ENCODE assay signal across 22 cellular contexts in the genomic region with DNA sequence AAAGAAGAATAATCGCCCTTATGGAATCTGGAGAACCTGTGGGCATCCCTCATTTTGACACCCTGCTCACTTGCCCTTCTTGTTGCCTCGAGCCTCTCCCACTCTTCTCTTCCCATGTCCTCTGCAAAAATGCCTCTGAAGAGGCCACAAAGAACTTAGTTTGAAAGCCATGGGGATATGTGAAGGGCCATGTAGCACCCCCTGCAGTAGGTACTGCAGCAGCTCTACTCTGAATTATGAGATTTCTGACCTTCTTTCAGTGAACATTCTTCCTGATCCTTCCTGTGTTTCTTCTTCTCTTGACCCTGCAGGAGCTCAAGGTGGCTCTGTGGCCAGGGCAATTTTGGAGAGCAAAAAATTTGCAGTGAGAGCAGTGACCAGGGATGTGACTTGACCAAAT. TPM values are rescaled to one million over a fixed set of nuclear protein-coding genes. Genes with fewer than 3 reads are reported as not detected.
DNase-seq lines count a peak whose midpoint lies in the region; ATAC-seq, FAIRE-seq and TF ChIP-seq lines count a peak whose summit lies in the region.
"Had no signal": no experiment of that assay in that cellular context is flagged by ENCODE, and none has a peak within 500 bp of the region (broad histone marks: within the 10 kb centered on the region; RNA-seq: fewer than 3 reads in every experiment).

No MANE protein-coding gene starts in this region.

- DNase-seq in GM23338 (ENCODE audit: low spot score) (no peak), IMR-90 (no peak), K562 (ENCODE audit: extremely low read depth in 1 of 4, low spot score in 3 of 4) (no peak), osteoblast (ENCODE audit: insufficient read length, low spot score, missing footprints) (no peak), pons (ENCODE audit: low spot score) (no peak), WTC11 (ENCODE audit: low spot score) (no peak)
- DNase-seq: Caco-2; CD4-positive, alpha-beta T cell; DMS 273 treated with DMSO at 0.1 percent for 48 hours; DND-41; GOT3; NCI-H1417; NCI-H1694 treated with DMSO at 0.1 percent for 48 hours; NCI-H446; NCI-H526 had no signal

- no peak for FAIRE-seq in K562 (lab: Jason Lieb, UNC)
- FAIRE-seq: GM12892 had no signal

- H3K9ac ChIP-seq in IMR-90 (ENCODE audit: low read depth, low read length) (no peak overlapping the region), K562 (ENCODE audit: insufficient read depth in 1 of 2, low read depth in 2 of 2, low read length in 2 of 2) (no peak overlapping the region)
- H3K9ac ChIP-seq: BLaER1, KMS-11 had no signal

- peaks cover 7% of the 10 kb centered on the region for H3K27me3 Mint-ChIP-seq in GM23338 (ENCODE audit: insufficient read depth, low read depth, poor library complexity)
- peaks cover 5% of the 10 kb centered on the region for H3K27me3 Mint-ChIP-seq in WTC11 (ENCODE audit: low read depth)
- H3K27me3 Mint-ChIP-seq: CD4-positive, alpha-beta T cell had no signal

- no peak overlapping the region for H4K91ac ChIP-seq in IMR-90 (ENCODE audit: insufficient read depth, low read depth, low read length)

- in situ Hi-C loops in IMR-90 (cut with MboI; ENCODE audit: low sequenced_read_pairs) (no loop called here), K562 (cut with MboI) (no loop called here)

- H3K4me3 Mint-ChIP-seq in GM23338 (no peak overlapping the region), WTC11 (no peak overlapping the region)
- H3K4me3 Mint-ChIP-seq: CD4-positive, alpha-beta T cell; T-helper 1 cell treated with Interleukin-12 subunit alpha and Interleukin-12 subunit beta and Interleukin-4 antibody, amounts not matched to agents 30 μg/mL and 1 μg/mL, for 36 hours had no signal

- H3K9me3 ChIP-seq in IMR-90 (ENCODE audit: control insufficient read depth, insufficient read depth, low read length) (peaks cover 2% of the 10 kb centered on the region), K562 (replicated peaks; ENCODE audit: control insufficient read depth, insufficient read depth, low read depth, low read length) (no peaks in the 10 kb centered on the region), osteoblast (ENCODE audit: low read depth, low read length) (no peaks in the 10 kb centered on the region), gastroesophageal sphincter (peaks cover 0 to 6% (median 0%) of the 10 kb centered on the region in 3 donors)
- H3K9me3 ChIP-seq: BLaER1, Caco-2, SJSA1 had no signal

- H2AFZ ChIP-seq in GM23338 (no peak overlapping the region), IMR-90 (replicated peaks; ENCODE audit: low read length, poor library complexity) (no peak overlapping the region), K562 (ENCODE audit: low read depth, low read length) (no peak overlapping the region), osteoblast (ENCODE audit: low read length) (no peak overlapping the region)

- H2AK5ac ChIP-seq in IMR-90 (ENCODE audit: low read depth, low read length): no peak overlapping the region

- no peak overlapping the region for H2BK15ac ChIP-seq in IMR-90 (ENCODE audit: low read depth, low read length)

- H3K4me3 ChIP-seq in GM23338 (no peak overlapping the region), IMR-90 (ENCODE audit: insufficient read depth, low read depth, low read length) (no peak overlapping the region), K562 (no peak overlapping the region), osteoblast (ENCODE audit: insufficient read depth, low read length) (no peak overlapping the region), gastroesophageal sphincter (no peak overlapping the region)
- H3K4me3 ChIP-seq: BLaER1, SJSA1 had no signal

- H3K4me2 ChIP-seq in GM23338 (no peak overlapping the region), IMR-90 (ENCODE audit: low read depth, low read length) (no peak overlapping the region), K562 (ENCODE audit: insufficient read depth, low read length) (no peak overlapping the region), osteoblast (ENCODE audit: insufficient read depth, low read length) (no peak overlapping the region)
- H3K4me2 ChIP-seq: BLaER1, KMS-11 had no signal

- no peaks in the 10 kb centered on the region for H3F3A ChIP-seq in GM23338 (replicated peaks; ENCODE audit: low read depth)

- dilution Hi-C loops in IMR-90 (cut with HindIII; ENCODE audit: low sequenced_read_pairs, unreplicated experiment): no loop called here

- H3K36me3 ChIP-seq in GM23338 (ENCODE audit: insufficient read depth) (no peaks in the 10 kb centered on the region), IMR-90 (ENCODE audit: control insufficient read depth, insufficient read depth, low read length) (no peaks in the 10 kb centered on the region), K562 (ENCODE audit: control insufficient read depth, insufficient read depth, low read length) (no peaks in the 10 kb centered on the region), osteoblast (ENCODE audit: insufficient read depth, low read length) (no peaks in the 10 kb centered on the region), gastroesophageal sphincter (no peaks in the 10 kb centered on the region)
- H3K36me3 ChIP-seq: BLaER1, SJSA1 had no signal

- intact Hi-C loops in IMR-90 (cut with micrococcal nuclease): no loop called here
- intact Hi-C loops in K562 (cut with micrococcal nuclease): no loop called here

- H3K4ac ChIP-seq in IMR-90 (ENCODE audit: low read depth, low read length): no peak overlapping the region

- H3K9me1 ChIP-seq in IMR-90 (ENCODE audit: insufficient read depth, low read length) (no peaks in the 10 kb centered on the region), K562 (ENCODE audit: control insufficient read depth, insufficient read depth, low read length) (no peaks in the 10 kb centered on the region)

- H3K27me3 ChIP-seq in GM23338 (ENCODE audit: insufficient read depth) (no peaks in the 10 kb centered on the region), IMR-90 (ENCODE audit: control insufficient read depth, insufficient read depth, low read length) (peaks cover 2% of the 10 kb centered on the region; the same call in 1 of the 2 replicates), K562 (ENCODE audit: control insufficient read depth in 2 of 2, insufficient read depth in 2 of 2, low read length in 2 of 2) (no peaks in the 10 kb centered on the region), osteoblast (ENCODE audit: insufficient read depth, low read length) (no peaks in the 10 kb centered on the region), gastroesophageal sphincter (no peaks in the 10 kb centered on the region)
- H3K27me3 ChIP-seq: BLaER1, SJSA1 had no signal

- H3K9me3 Mint-ChIP-seq in GM23338: peaks cover 7% of the 10 kb centered on the region
- peaks cover 19% of the 10 kb centered on the region for H3K9me3 Mint-ChIP-seq in WTC11
- H3K9me3 Mint-ChIP-seq: T-helper 1 cell treated with Interleukin-12 subunit alpha and Interleukin-12 subunit beta and Interleukin-4 antibody, amounts not matched to agents 30 μg/mL and 1 μg/mL, for 36 hours had no signal

- BruUV-seq in IMR-90 (replicated peaks; lab: Mats Ljungman, UMichigan): no TSS peak
- BruUV-seq in K562 (replicated peaks; lab: Mats Ljungman, UMichigan): no TSS peak

- H3K56ac ChIP-seq in IMR-90 (ENCODE audit: extremely low read depth, insufficient read depth, low read length): no peak overlapping the region

- H3K9me2 ChIP-seq in GM23338 (ENCODE audit: insufficient read depth): no peaks in the 10 kb centered on the region

- TF ChIP-seq POLR2A in IMR-90 (IDR thresholded peaks at IDR 0.05; ENCODE audit: low read depth, low read length) (no peak), K562 (conservative IDR thresholded peaks at IDR 0.05) (no peak), gastroesophageal sphincter (IDR thresholded peaks at IDR 0.05) (no peak)

- H3K79me2 ChIP-seq in GM23338 (replicated peaks; ENCODE audit: insufficient read depth) (no peaks in the 10 kb centered on the region), K562 (ENCODE audit: control insufficient read depth, insufficient read depth, low read length) (no peaks in the 10 kb centered on the region), osteoblast (ENCODE audit: insufficient read depth, low read length) (no peaks in the 10 kb centered on the region)

- H4K20me1 ChIP-seq in GM23338 (replicated peaks; ENCODE audit: insufficient read depth) (no peaks in the 10 kb centered on the region), IMR-90 (ENCODE audit: insufficient read depth, low read length) (no peaks in the 10 kb centered on the region), K562 (replicated peaks; ENCODE audit: control insufficient read depth, insufficient read depth, low read length) (no peaks in the 10 kb centered on the region), osteoblast (ENCODE audit: insufficient read depth, low read length) (no peaks in the 10 kb centered on the region)
- H4K20me1 ChIP-seq: BLaER1 had no signal

- CTCF ChIA-PET in IMR-90 (lab: Yijun Ruan, JAX) (interaction anchor here (2.4 kb wide), 1 partner anchor 25 kb away, joined by 8 read pairs; no protein-coding TSS in a partner anchor), K562 (lab: Yijun Ruan, JAX; ENCODE audit: low intra/inter-chr PET ratio) (interaction anchor here (0.6 kb wide), 1 partner anchor 308 kb away, joined by 4 read pairs; no protein-coding TSS in a partner anchor), WTC11 (lab: Charles Lee) (interaction anchor here (1.0 to 5.3 kb wide), 6 partner anchors 9 to 309 kb away, joined by 3 to 45 read pairs (median 6); no protein-coding TSS in a partner anchor)

- H3K4me1 Mint-ChIP-seq in GM23338: no peaks in the 10 kb centered on the region
- no peaks in the 10 kb centered on the region for H3K4me1 Mint-ChIP-seq in WTC11

- no peak overlapping the region for H4K5ac ChIP-seq in IMR-90 (ENCODE audit: low read depth, low read length)

- no peaks in the 10 kb centered on the region for H3K36me3 Mint-ChIP-seq in GM23338 (ENCODE audit: low read depth)
- H3K36me3 Mint-ChIP-seq in WTC11: peaks cover 2% of the 10 kb centered on the region; the same call in 1 of the 2 replicates

- TF ChIP-seq RAD21 in IMR-90 (IDR thresholded peaks at IDR 0.05; ENCODE audit: low read length) (no peak), K562 (CRISPR knock-in tag; conservative IDR thresholded peaks at IDR 0.05 in 1 of 2, IDR thresholded peaks at IDR 0.05 in 1 of 2) (peak in 1 of 2 experiments; percentile 16; a peak in 1 of 4 replicates)

- WGBS in IMR-90 (ENCODE audit: extremely low coverage in 2 of 2, insufficient read length in 1 of 2), 2 experiments: no CpG with 5 or more reads among the region's 2 CpGs
- WGBS in K562 (ENCODE audit: insufficient coverage, low coverage, missing lambda C conversion rate): 6% methylated on average over 2 of the region's 2 CpGs
- 83 to 94% methylated on average over 2 of the region's 2 CpGs for WGBS in gastroesophageal sphincter (ENCODE audit: low coverage in 1 of 2), 2 donors

- TF ChIP-seq CTCF in GM23338 (conservative IDR thresholded peaks at IDR 0.05; ENCODE audit: low read depth in 2 of 2) (peak; percentile 34 to 47; a peak in 3 of 4 replicates), IMR-90 (conservative IDR thresholded peaks at IDR 0.05; ENCODE audit: low read depth, low read length) (0 out of 2 replicates have a peak, but pooled peaks have one; percentile 3), K562 (IDR thresholded peaks at IDR 0.05 in 2 of 3, conservative IDR thresholded peaks at IDR 0.05 in 1 of 3; ENCODE audit: insufficient read depth in 2 of 3, low read depth in 1 of 3, low read length in 3 of 3) (peak; percentile 29 to 43 (median 39); a peak in 4 of 6 replicates), osteoblast (IDR thresholded peaks at IDR 0.05; ENCODE audit: extremely low read depth, low read depth, low read length) (peak; percentile 29), gastroesophageal sphincter (IDR thresholded peaks at IDR 0.05) (no peak), WTC11 (IDR thresholded peaks at IDR 0.05) (no peak)

- no peaks in the 10 kb centered on the region for H3K79me1 ChIP-seq in IMR-90 (ENCODE audit: low read depth in 1 of 2, low read length in 2 of 2)

- no peak overlapping the region for H3K14ac ChIP-seq in IMR-90 (replicated peaks; ENCODE audit: low read depth, low read length)

- no peak overlapping the region for H2BK20ac ChIP-seq in IMR-90 (ENCODE audit: low read depth, low read length)

- H3K4me1 ChIP-seq in GM23338 (ENCODE audit: insufficient read depth) (no peaks in the 10 kb centered on the region), IMR-90 (ENCODE audit: control insufficient read depth, insufficient read depth, low read length) (no peaks in the 10 kb centered on the region; the same call in 1 of the 2 replicates), K562 (replicated peaks in 1 of 2; ENCODE audit: control insufficient read depth in 2 of 2, insufficient read depth in 2 of 2, low read length in 2 of 2) (peaks cover 0 to 3% of the 10 kb centered on the region in 2 experiments; a peak in 2 of 5 replicates), osteoblast (ENCODE audit: insufficient read depth, low read length) (no peaks in the 10 kb centered on the region), gastroesophageal sphincter (no peaks in the 10 kb centered on the region)
- H3K4me1 ChIP-seq: SJSA1 had no signal

- no peak overlapping the region for H3K18ac ChIP-seq in IMR-90 (ENCODE audit: low read depth, low read length)

- H3K27ac Mint-ChIP-seq in GM23338 (no peak overlapping the region), WTC11 (no peak overlapping the region)
- H3K27ac Mint-ChIP-seq: CD4-positive, alpha-beta T cell; T-helper 1 cell treated with Interleukin-12 subunit alpha and Interleukin-12 subunit beta and Interleukin-4 antibody, amounts not matched to agents 30 μg/mL and 1 μg/mL, for 36 hours had no signal

- no peak for TF ChIP-seq EP300 in K562 (IDR thresholded peaks at IDR 0.05; ENCODE audit: low read length)
- TF ChIP-seq EP300 in gastroesophageal sphincter (IDR thresholded peaks at IDR 0.05): no peak

- H4K8ac ChIP-seq in IMR-90 (ENCODE audit: low read depth in 2 of 2, low read length in 2 of 2): no peak overlapping the region

- no peak overlapping the region for H3K23ac ChIP-seq in IMR-90 (ENCODE audit: low read depth, low read length)

- H2BK120ac ChIP-seq in IMR-90 (ENCODE audit: low read depth, low read length): no peak overlapping the region

- no peak overlapping the region for H2AK9ac ChIP-seq in IMR-90 (replicated peaks; ENCODE audit: low read depth, low read length, poor library complexity)

- no peak overlapping the region for H2BK5ac ChIP-seq in IMR-90 (ENCODE audit: low read depth, low read length, poor library complexity, severe bottlenecking)

- H3K27ac ChIP-seq in GM23338 (ENCODE audit: low read depth): no peak overlapping the region
- H3K27ac ChIP-seq in IMR-90 (ENCODE audit: insufficient read depth, low read length): no peak overlapping the region
- no peak overlapping the region for H3K27ac ChIP-seq in K562 (ENCODE audit: extremely low read depth, low read depth, low read length)
- no peak overlapping the region for H3K27ac ChIP-seq in osteoblast (ENCODE audit: low read depth, low read length)
- no peak overlapping the region for H3K27ac ChIP-seq in gastroesophageal sphincter
- H3K27ac ChIP-seq: BLaER1, KMS-11, SJSA1 had no signal

- ATAC-seq in GM23338 (no peak), IMR-90 (ENCODE audit: low read depth) (no peak), K562 (peak; percentile 80), gastroesophageal sphincter (no peak), WTC11 (no peak)
- ATAC-seq: Right ventricle myocardium inferior had no signal

- POLR2A ChIA-PET in IMR-90 (lab: Charles Lee; ENCODE audit: unreplicated experiment) (interaction anchor here (0.6 kb wide), 1 partner anchor 139 kb away, joined by 9 read pairs; no protein-coding TSS in a partner anchor), K562 (lab: Yijun Ruan, JAX) (interaction anchor here (0.6 to 1.6 kb wide), 2 partner anchors 56 to 314 kb away, joined by 3 to 8 read pairs; no protein-coding TSS in a partner anchor), WTC11 (lab: Charles Lee) (no interaction called here)

RNA-seq across cellular contexts. Expression of a gene that starts 30.4 kb away (rescaled TPM):
- total RNA-seq in GM23338 (2014; rRNA removed; shearing (Covaris generic)): 323 and 602 TPM in 2 replicates
- polyA plus RNA-seq in GM23338 (2016; fragmentation: Nextera tagmentation; extraction: Ambion mirVana): 360 and 368 TPM in 2 replicates
- total RNA-seq in IMR-90 (2012; rRNA removed): 208 and 328 TPM in 2 replicates
- 119 and 127 TPM in 2 replicates for polyA plus RNA-seq in IMR-90 (2012; rRNA removed)
- 61.5 and 139 TPM in 2 replicates for polyA plus RNA-seq in IMR-90 (2012; cell fraction: cytosol; rRNA removed)
- polyA plus RNA-seq in IMR-90 (2012; cell fraction: nucleus; rRNA removed; ENCODE audit: low replicate concordance): 56.9 and 179 TPM in 2 replicates
- 267 and 677 TPM in 2 replicates for total RNA-seq in K562 (2011; cell fraction: chromatin; rRNA removed; ENCODE audit: low replicate concordance)
- 155 and 196 TPM in 2 replicates for total RNA-seq in K562 (2011; cell fraction: nucleolus; rRNA removed)
- 358 and 568 TPM in 2 replicates for total RNA-seq in K562 (2011; cell fraction: nucleoplasm; rRNA removed)
- 345 and 451 TPM in 2 replicates for total RNA-seq in K562 (2014; rRNA removed)
- 278 and 286 TPM in 2 replicates for total RNA-seq in K562 (2014; rRNA removed; fragmentation: Illumina TruSeq; extraction: Trizol)
- total RNA-seq in K562 (2015; rRNA removed; fragmentation: Illumina TruSeq; extraction: Trizol): 385 and 411 TPM in 2 replicates
- 244 and 254 TPM in 2 replicates for total RNA-seq in K562 (2021)
- 224 and 295 TPM in 2 replicates for polyA plus RNA-seq in K562 (2011; rRNA removed)
- 154 and 160 TPM in 2 replicates for polyA plus RNA-seq in K562 (2011; cell fraction: cytosol; rRNA removed)
- polyA plus RNA-seq in K562 (2011; cell fraction: nucleus; rRNA removed): 311 and 318 TPM in 2 replicates
- 166 and 283 TPM in 2 replicates for polyA plus RNA-seq in K562 (2012)
- 285 and 300 TPM in 2 replicates for polyA plus RNA-seq in K562 (2014; fragmentation: Illumina TruSeq; extraction: Trizol)
- 100 to 1,000 TPM; 105 to 132 TPM for polyA plus RNA-seq in K562 (2014; fragmentation: Nextera tagmentation; extraction: Ambion mirVana)
- polyA plus RNA-seq in K562 (2014; rRNA removed): 260 and 286 TPM in 2 replicates
- polyA minus RNA-seq in K562 (2011; rRNA and poly(A)+ RNA removed): 355 and 364 TPM in 2 replicates
- polyA minus RNA-seq in K562 (2011; cell fraction: cytosol; rRNA and poly(A)+ RNA removed): 218 and 232 TPM in 2 replicates
- polyA minus RNA-seq in K562 (2011; cell fraction: nucleus; rRNA and poly(A)+ RNA removed): 402 and 570 TPM in 2 replicates
- 95.2 and 111 TPM in 2 replicates for total RNA-seq in osteoblast
- 100 to 1,000 TPM in 3 of 4 donors, 10 to 100 TPM in 1; 87.1 to 181 (median 129) TPM for total RNA-seq in gastroesophageal sphincter
- total RNA-seq in WTC11 (2021): 214 to 240 TPM (median 236 TPM) in 3 replicates

Comparison
In these comparisons a context has a peak if more than half of its experiments do, and no peak if none do; other contexts are left out.
1. CTCF ChIP-seq: peak in GM23338 (2 of 2), IMR-90 (single experiment), K562 (3 of 3) and osteoblast (single experiment); none in gastroesophageal sphincter (0 of 4) and WTC11 (single experiment).